ENCODE assay signal across 8 cellular contexts in genomic region chr3:67384790-67385397, GRCh38.
DNase-seq lines count a peak whose midpoint lies in the region; ATAC-seq, FAIRE-seq and TF ChIP-seq lines count a peak whose summit lies in the region.

No MANE protein-coding gene starts in this region.

- no peak overlapping the region for H3K4me3 ChIP-seq in mammary epithelial cell (replicated peaks in 1 of 3; ENCODE audit: insufficient read depth in 1 of 3, low read depth in 2 of 3, low read length in 3 of 3)
- no peak overlapping the region for H3K4me3 ChIP-seq in gastroesophageal sphincter
- H3K4me3 ChIP-seq in esophagus squamous epithelium: no peak overlapping the region

- no TSS peak for BruUV-seq in mammary epithelial cell (replicated peaks; lab: Mats Ljungman, UMichigan)

- ATAC-seq in gastroesophageal sphincter: no peak

- H4K20me1 ChIP-seq in mammary epithelial cell (ENCODE audit: insufficient read depth, low read length): no peaks in the 10 kb centered on the region

- TF ChIP-seq CTCF in mammary epithelial cell (conservative IDR thresholded peaks at IDR 0.05 in 1 of 2, IDR thresholded peaks at IDR 0.05 in 1 of 2; ENCODE audit: extremely low read depth in 1 of 2, insufficient read depth in 1 of 2, low read depth in 1 of 2, low read length in 2 of 2) (peak; percentile 60 to 63), gastroesophageal sphincter (IDR thresholded peaks at IDR 0.05) (peak in 1 of 4 experiments; percentile 34), esophagus squamous epithelium (IDR thresholded peaks at IDR 0.05) (peak in 1 of 6 experiments; percentile 36)

- H2AFZ ChIP-seq in mammary epithelial cell (ENCODE audit: low read depth, low read length): no peak overlapping the region

- H3K36me3 ChIP-seq in mammary epithelial cell (ENCODE audit: insufficient read depth, low read length): no peaks in the 10 kb centered on the region
- H3K36me3 ChIP-seq in gastroesophageal sphincter: no peaks in the 10 kb centered on the region
- H3K36me3 ChIP-seq in esophagus squamous epithelium: peaks cover 0 to 13% (median 0%) of the 10 kb centered on the region in 3 donors

- no peaks in the 10 kb centered on the region for H3K9me3 ChIP-seq in mammary epithelial cell (replicated peaks; ENCODE audit: insufficient read depth, low read length)
- no peaks in the 10 kb centered on the region for H3K9me3 ChIP-seq in gastroesophageal sphincter
- H3K9me3 ChIP-seq in esophagus squamous epithelium: no peaks in the 10 kb centered on the region

- WGBS in mammary epithelial cell (ENCODE audit: low coverage, missing lambda C conversion rate): 73% methylated on average over 9 of the region's 10 CpGs
- WGBS in gastroesophageal sphincter (ENCODE audit: low coverage in 1 of 2), 2 donors: 68 to 90% methylated on average over 2 to 5 of the region's 10 CpGs
- 89 to 93% methylated on average over 7 to 9 of the region's 10 CpGs for WGBS in esophagus squamous epithelium, 2 donors

- CTCF ChIA-PET in mammary epithelial cell (lab: Charles Lee; ENCODE audit: low non-redundant PET): no interaction called here

- H3K27me3 ChIP-seq in mammary epithelial cell (ENCODE audit: insufficient read depth, low read length): no peaks in the 10 kb centered on the region
- no peaks in the 10 kb centered on the region for H3K27me3 ChIP-seq in gastroesophageal sphincter
- H3K27me3 ChIP-seq in esophagus squamous epithelium: no peaks in the 10 kb centered on the region

- H3K4me2 ChIP-seq in mammary epithelial cell (ENCODE audit: insufficient read depth, low read depth, low read length): no peak overlapping the region

- no peaks in the 10 kb centered on the region for H3K79me2 ChIP-seq in mammary epithelial cell (ENCODE audit: insufficient read depth, low read length)

- H3K4me1 ChIP-seq in mammary epithelial cell (ENCODE audit: insufficient read depth, low read length): no peaks in the 10 kb centered on the region
- H3K4me1 ChIP-seq in gastroesophageal sphincter: peaks cover 0 to 28% (median 0%) of the 10 kb centered on the region in 3 donors
- no peaks in the 10 kb centered on the region for H3K4me1 ChIP-seq in esophagus squamous epithelium

- DNase-seq in EL (peak; percentile 47), HuH-7 (ENCODE audit: low spot score) (peak; percentile 10), SKM-1 (lab: John Stamatoyannopoulos, UW; ENCODE audit: unreplicated experiment) (peak; percentile 18), mammary epithelial cell (peak; percentile 17), lung microvascular endothelial cell (ENCODE audit: low read depth in 2 of 2) (peak; percentile 63 to 79), urothelium cell line (ENCODE audit: low spot score) (peak; percentile 38), esophagus squamous epithelium (lab: John Stamatoyannopoulos, UW) (no peak)

- intact Hi-C loops in mammary epithelial cell (cut with micrococcal nuclease) (loop anchor here (5.0 kb wide), 1 partner anchor 1492 kb away; no protein-coding TSS in a partner anchor), esophagus squamous epithelium (cut with DNase I) (no loop called here)

- H3K9ac ChIP-seq in mammary epithelial cell (ENCODE audit: insufficient read depth, low read length): no peak overlapping the region

- dilution Hi-C loops in mammary epithelial cell (cut with HindIII; ENCODE audit: low sequenced_read_pairs): no loop called here

- FAIRE-seq in urothelium cell line (lab: Jason Lieb, UNC): no peak

- in situ Hi-C loops in mammary epithelial cell (cut with MboI; ENCODE audit: low sequenced_read_pairs in 2 of 2): no loop called here

- H3K27ac ChIP-seq in mammary epithelial cell (ENCODE audit: insufficient read depth, low read depth, low read length) (no peak overlapping the region), gastroesophageal sphincter (no peak overlapping the region), esophagus squamous epithelium (no peak overlapping the region)

- TF ChIP-seq EP300 in gastroesophageal sphincter (IDR thresholded peaks at IDR 0.05): no peak

- TF ChIP-seq POLR2A in gastroesophageal sphincter (IDR thresholded peaks at IDR 0.05): no peak
- TF ChIP-seq POLR2A in esophagus squamous epithelium (IDR thresholded peaks at IDR 0.05): no peak
